12 cellular contexts compared by ENCODE assay signal in genomic region chr3:63976862-63977180, GRCh38. TPM values are rescaled to one million over a fixed set of nuclear protein-coding genes. Genes with fewer than 3 reads are reported as not detected.
A peak's percentile ranks its signal among the peaks of the same experiment; 100 is the strongest.
DNase-seq lines count a peak whose midpoint lies in the region; ATAC-seq and TF ChIP-seq lines count a peak whose summit lies in the region.
"Had no signal": no experiment of that assay in that cellular context is flagged by ENCODE, and none has a peak within 500 bp of the region (broad histone marks: within the 10 kb centered on the region; RNA-seq: fewer than 3 reads in every experiment).

No MANE protein-coding gene starts in this region.

- no peak overlapping the region for H3K4me3 ChIP-seq in esophagus (ENCODE audit: low read depth in 1 of 2, low read length in 2 of 2)
- H3K4me3 ChIP-seq in skeletal muscle satellite cell (ENCODE audit: low read length) = peak overlapping the region; percentile 42
- H3K4me3 ChIP-seq in right lobe of liver = no peak overlapping the region
- H3K4me3 ChIP-seq: mucosa of descending colon had no signal

- H3K9me3 Mint-ChIP-seq in T-helper 1 cell treated with Interleukin-12 subunit alpha and Interleukin-12 subunit beta and Interleukin-4 antibody, amounts not matched to agents 30 μg/mL and 1 μg/mL, for 36 hours = no peaks in the 10 kb centered on the region

- peak overlapping the region; percentile 52 for H3K9ac ChIP-seq in skeletal muscle satellite cell (ENCODE audit: low read depth, low read length)

- H3K36me3 ChIP-seq in KOPT-K1 (ENCODE audit: insufficient read depth, low read length) = peaks cover 46% of the 10 kb centered on the region
- H3K36me3 ChIP-seq in esophagus (ENCODE audit: control insufficient read depth in 2 of 2, insufficient read depth in 2 of 2, low read length in 1 of 2) = peaks cover 5 to 10% of the 10 kb centered on the region in 2 donors
- H3K36me3 ChIP-seq in skeletal muscle satellite cell (ENCODE audit: insufficient read depth, low read length) = peaks cover 26% of the 10 kb centered on the region
- H3K36me3 ChIP-seq in right lobe of liver = peaks cover 0 to 7% (median 1%) of the 10 kb centered on the region in 4 donors

- H3K27me3 ChIP-seq in esophagus (ENCODE audit: control insufficient read depth in 1 of 2, insufficient read depth in 2 of 2, low read length in 2 of 2) (no peaks in the 10 kb centered on the region), skeletal muscle satellite cell (ENCODE audit: control insufficient read depth, insufficient read depth, low read length) (no peaks in the 10 kb centered on the region), right lobe of liver (no peaks in the 10 kb centered on the region)

- intact Hi-C loops in right lobe of liver (cut with DNase I) = no loop called here

- TF ChIP-seq POLR2A in right lobe of liver (IDR thresholded peaks at IDR 0.05) = no peak

- H3K4me3 Mint-ChIP-seq in T-helper 1 cell treated with Interleukin-12 subunit alpha and Interleukin-12 subunit beta and Interleukin-4 antibody, amounts not matched to agents 30 μg/mL and 1 μg/mL, for 36 hours = no peak overlapping the region

- H3K9me3 ChIP-seq in KOPT-K1 (ENCODE audit: insufficient read depth, low read length, poor library complexity, severe bottlenecking) (no peaks in the 10 kb centered on the region), esophagus (ENCODE audit: control insufficient read depth in 2 of 2, insufficient read depth in 1 of 2, low read depth in 1 of 2, low read length in 1 of 2) (peaks cover 0 to 2% of the 10 kb centered on the region in 2 donors), skeletal muscle satellite cell (replicated peaks; ENCODE audit: low read length) (no peaks in the 10 kb centered on the region), right lobe of liver (no peaks in the 10 kb centered on the region)
- H3K9me3 ChIP-seq: mucosa of descending colon had no signal

- peaks cover 70% of the 10 kb centered on the region for H3K4me1 Mint-ChIP-seq in T-helper 1 cell treated with Interleukin-12 subunit alpha and Interleukin-12 subunit beta and Interleukin-4 antibody, amounts not matched to agents 30 μg/mL and 1 μg/mL, for 36 hours (ENCODE audit: low read depth)

- H3K4me1 ChIP-seq in esophagus (ENCODE audit: control insufficient read depth in 2 of 2, insufficient read depth in 2 of 2, low read length in 1 of 2) (peaks cover 4 to 11% of the 10 kb centered on the region in 2 donors), skeletal muscle satellite cell (ENCODE audit: control insufficient read depth, insufficient read depth, low read length) (peaks cover 68% of the 10 kb centered on the region), right lobe of liver (peaks cover 0 to 68% (median 12%) of the 10 kb centered on the region in 4 donors)

- H3K27ac ChIP-seq in KOPT-K1 (ENCODE audit: low read depth, low read length, poor library complexity, severe bottlenecking) = peak overlapping the region; percentile 63
- H3K27ac ChIP-seq in esophagus (ENCODE audit: low read depth in 2 of 2, low read length in 1 of 2) = peak overlapping the region; percentile 27 to 42
- peak overlapping the region in 1 of 3 donors; percentile 58 for H3K27ac ChIP-seq in right lobe of liver
- H3K27ac ChIP-seq: 22Rv1 had no signal

- peaks cover 44% of the 10 kb centered on the region for H3K36me3 Mint-ChIP-seq in T-helper 1 cell treated with Interleukin-12 subunit alpha and Interleukin-12 subunit beta and Interleukin-4 antibody, amounts not matched to agents 30 μg/mL and 1 μg/mL, for 36 hours (ENCODE audit: low read depth)

- 65 to 88% methylated on average over 2 of the region's 2 CpGs for WGBS in esophagus, 2 donors
- WGBS in right lobe of liver (ENCODE audit: insufficient coverage, low coverage, low lambda C conversion rate, missing lambda C conversion rate) = 69% methylated on average over 2 of the region's 2 CpGs

- no peaks in the 10 kb centered on the region for H3K27me3 Mint-ChIP-seq in T-helper 1 cell treated with Interleukin-12 subunit alpha and Interleukin-12 subunit beta and Interleukin-4 antibody, amounts not matched to agents 30 μg/mL and 1 μg/mL, for 36 hours (ENCODE audit: low read depth)

- TF ChIP-seq CTCF in right lobe of liver (IDR thresholded peaks at IDR 0.05) = no peak

- H3K27ac Mint-ChIP-seq in T-helper 1 cell treated with Interleukin-12 subunit alpha and Interleukin-12 subunit beta and Interleukin-4 antibody, amounts not matched to agents 30 μg/mL and 1 μg/mL, for 36 hours = peak overlapping the region; percentile 61

- DNase-seq in T-helper 1 cell (no peak), T-helper 9 cell (no peak), GOT3 (lab: John Stamatoyannopoulos, UW) (no peak), right lobe of liver (no peak)
- DNase-seq: mucosa of descending colon, NCI-H526, retina had no signal

- peak overlapping the region; percentile 66 for H3K4me2 ChIP-seq in skeletal muscle satellite cell (ENCODE audit: low read length)

- ATAC-seq in right lobe of liver = no peak

RNA-seq across cellular contexts. Expression of gene PSMD6, which starts 46.5 kb away (rescaled TPM):
- 10 to 100 TPM; 36.0 to 80.7 TPM for polyA plus RNA-seq in esophagus
- 98.5 and 100 TPM in 2 replicates for total RNA-seq in skeletal muscle satellite cell (2012; rRNA removed)
- 10 to 100 TPM; 33.1 to 41.9 (median 35.9) TPM for total RNA-seq in right lobe of liver
